In genomic region chr1:183472488-183473285, GRCh38 we compare ENCODE assay signal across 8 cellular contexts. TPM values are rescaled to one million over a fixed set of nuclear protein-coding genes. Genes with fewer than 3 reads are reported as not detected.
DNase-seq lines count a peak whose midpoint lies in the region; ATAC-seq, FAIRE-seq and TF ChIP-seq lines count a peak whose summit lies in the region.

Gene SMG7 (plus strand): TSS chr1:183472499. CDS start chr1:183472621, 122 bp downstream.

- peak within 1 kb of the TSS; percentile 94 for H3K27ac ChIP-seq in Panc1 (ENCODE audit: low read length)
- peak within 1 kb of the TSS; percentile 99 for H3K27ac ChIP-seq in cardiac muscle cell

- TF ChIP-seq CTCF in Panc1 (IDR thresholded peaks at IDR 0.05) (no peak), cardiac muscle cell (IDR thresholded peaks at IDR 0.05; ENCODE audit: low read depth, low read length) (peak; percentile 5)

- H3K9me3 ChIP-seq in Panc1 (ENCODE audit: control insufficient read depth, insufficient read depth, low read depth, low read length) (no peaks in the 10 kb centered on the region), cardiac muscle cell (ENCODE audit: low read depth) (no peaks in the 10 kb centered on the region)

- no TSS peak for BruUV-seq in Panc1 (replicated peaks; lab: Mats Ljungman, UMichigan)

- no peaks in the 10 kb centered on the region; the same call in 1 of the 2 replicates for H3K36me3 ChIP-seq in Panc1 (ENCODE audit: control insufficient read depth, insufficient read depth, low read length)
- H3K36me3 ChIP-seq in cardiac muscle cell, result no peaks in the 10 kb centered on the region

- DNase-seq in activated T-cell treated with anti-CD3 and anti-CD28 coated beads for 1 hour (ENCODE audit: low read depth) (peak; percentile 44), Panc1 (ENCODE audit: low read depth, low spot score) (no peak), cardiac muscle cell (ENCODE audit: low read depth in 1 of 2, low spot score in 1 of 2) (peak; percentile 12 to 55), posterior vena cava (ENCODE audit: low spot score) (peak; percentile 88), urothelium cell line (ENCODE audit: low spot score) (peak; percentile 27)
- DNase-seq in activated T-cell treated with anti-CD3 and anti-CD28 coated beads, Interleukin-2, amount 50 U/mL, for 48 hours, result no peak

- no peak for FAIRE-seq in urothelium cell line (lab: Jason Lieb, UNC)

- peak; percentile 16 for ATAC-seq in HG03066 (IDR thresholded peaks at IDR 0.05; ENCODE audit: low read depth, unreplicated experiment)
- peak; percentile 5 for ATAC-seq in Panc1

- intact Hi-C loops in Panc1 (cut with micrococcal nuclease; ENCODE audit: unreplicated experiment), result loop anchor here (5.0 kb wide), 1 partner anchor 150 kb away; no protein-coding TSS in a partner anchor
- intact Hi-C loops in posterior vena cava (cut with DNase I), result loop anchor here in 1 of 2 donors (10.0 kb wide), 1 partner anchor 62 kb away; no protein-coding TSS in a partner anchor

- no peaks in the 10 kb centered on the region for H3K27me3 ChIP-seq in Panc1 (ENCODE audit: control insufficient read depth, insufficient read depth, low read length)
- H3K27me3 ChIP-seq in cardiac muscle cell, result no peaks in the 10 kb centered on the region

- peak within 1 kb of the TSS; percentile 88 for H3K4me3 Mint-ChIP-seq in activated naive CD4-positive, alpha-beta T cell treated with anti-CD3 and anti-CD28 coated beads, Interleukin-2, amount 50 U/mL, for 24 hours

- CTCF ChIA-PET in Panc1 (lab: Charles Lee), result interaction anchor here (0.6 kb wide), 1 partner anchor 212 kb away, joined by 3 read pairs; no protein-coding TSS in a partner anchor

- no peaks in the 10 kb centered on the region for H3K36me3 Mint-ChIP-seq in activated naive CD4-positive, alpha-beta T cell treated with anti-CD3 and anti-CD28 coated beads, Interleukin-2, amount 50 U/mL, for 24 hours

- no peaks in the 10 kb centered on the region for H3K9me3 Mint-ChIP-seq in activated naive CD4-positive, alpha-beta T cell treated with anti-CD3 and anti-CD28 coated beads, Interleukin-2, amount 50 U/mL, for 24 hours

- H3K4me3 ChIP-seq in Panc1 (ENCODE audit: low read depth in 2 of 2, low read length in 2 of 2) (peak within 1 kb of the TSS; percentile 80 to 95), cardiac muscle cell (peak within 1 kb of the TSS; percentile 77)

- H3K4me1 ChIP-seq in Panc1 (ENCODE audit: control insufficient read depth, insufficient read depth, low read length) (peaks cover 6% of the 10 kb centered on the region), cardiac muscle cell (ENCODE audit: low read depth) (peaks cover 12% of the 10 kb centered on the region)

- POLR2A ChIA-PET in Panc1 (lab: Charles Lee), result interaction anchor here (0.7 kb wide), 1 partner anchor 1391 kb away, joined by 3 read pairs; no protein-coding TSS in a partner anchor

- H3K27me3 Mint-ChIP-seq in activated naive CD4-positive, alpha-beta T cell treated with anti-CD3 and anti-CD28 coated beads, Interleukin-2, amount 50 U/mL, for 24 hours, result no peaks in the 10 kb centered on the region

- peak within 1 kb of the TSS; percentile 97 for H3K27ac Mint-ChIP-seq in activated naive CD4-positive, alpha-beta T cell treated with anti-CD3 and anti-CD28 coated beads, Interleukin-2, amount 50 U/mL, for 24 hours

- peaks cover 16% of the 10 kb centered on the region for H3K4me1 Mint-ChIP-seq in activated naive CD4-positive, alpha-beta T cell treated with anti-CD3 and anti-CD28 coated beads, Interleukin-2, amount 50 U/mL, for 24 hours

- in situ Hi-C loops in Panc1 (cut with HindIII; ENCODE audit: low pct_unique_long_range_greater_than_20kb, low sequenced_read_pairs), result no loop called here

RNA-seq across cellular contexts. Expression of gene SMG7, which starts in this region (rescaled TPM):
- total RNA-seq in Panc1 (2021; ENCODE audit: unreplicated experiment), result 65.2 TPM
- 23.9 TPM for polyA plus RNA-seq in Panc1 (2012; ENCODE audit: insufficient read length)
- 31.1 and 38.8 TPM in 2 replicates for total RNA-seq in cardiac muscle cell
- 30.9 and 31.9 TPM in 2 replicates for polyA plus RNA-seq in cardiac muscle cell
- 10 to 100 TPM; 27.9 to 34.3 TPM for total RNA-seq in posterior vena cava

Comparison
In these comparisons a context has a peak if more than half of its experiments do, and no peak if none do; other contexts are left out.
1. DNase-seq: peak in activated T-cell treated with anti-CD3 and anti-CD28 coated beads for 1 hour (single experiment), cardiac muscle cell (2 of 2), posterior vena cava (single experiment) and urothelium cell line (single experiment); none in activated T-cell treated with anti-CD3 and anti-CD28 coated beads, Interleukin-2, amount 50 U/mL, for 48 hours (0 of 2) and Panc1 (single experiment).